Comparison of ENCODE assay signal across 8 cellular contexts in the genomic region with DNA sequence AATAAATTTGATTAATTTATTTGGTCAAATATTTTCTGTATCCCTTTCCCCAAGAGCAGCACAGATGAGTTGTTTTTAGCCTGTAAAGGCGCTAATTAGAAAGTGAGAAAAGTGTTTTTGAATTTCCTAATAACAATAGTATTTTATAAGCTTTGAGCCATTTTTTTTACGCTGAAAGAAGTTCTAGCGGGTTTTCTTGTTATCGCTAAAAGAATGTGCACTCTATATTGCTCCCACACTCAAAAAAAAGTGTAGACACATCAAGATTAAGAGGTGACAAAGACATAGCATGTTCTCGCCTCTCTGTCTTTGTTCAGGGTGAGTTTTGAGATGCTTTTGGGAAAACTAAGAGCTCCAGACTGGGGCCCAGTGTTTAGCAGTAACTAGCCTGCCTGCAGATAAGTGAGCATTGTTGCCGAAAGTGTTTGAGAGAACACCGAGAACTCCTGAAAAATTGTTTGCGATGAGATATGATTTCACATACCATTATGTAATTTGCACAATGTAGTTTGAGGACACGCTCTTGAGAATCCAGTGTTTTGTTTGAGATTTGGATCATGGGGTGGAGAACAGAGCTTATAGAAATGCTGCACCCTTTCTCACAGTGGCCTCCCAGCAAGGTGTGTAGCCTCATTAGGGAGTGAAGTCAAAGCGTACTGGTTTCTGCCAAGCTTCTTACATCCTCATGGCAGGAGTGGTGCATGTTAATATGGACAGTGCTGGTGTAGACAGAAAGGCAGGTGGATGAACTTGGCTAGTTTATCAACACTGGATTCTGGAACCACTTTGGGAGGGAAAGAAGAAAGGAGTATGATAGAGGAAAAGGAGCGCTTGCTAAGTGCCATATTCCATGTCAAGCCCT. TPM values are rescaled to one million over a fixed set of nuclear protein-coding genes. Genes with fewer than 3 reads are reported as not detected.
DNase-seq lines count a peak whose midpoint lies in the region; ATAC-seq lines count a peak whose summit lies in the region.

No MANE protein-coding gene starts in this region.

- H3K4me1 Mint-ChIP-seq in T-helper 1 cell treated with Interleukin-12 subunit alpha and Interleukin-12 subunit beta and Interleukin-4 antibody, amounts not matched to agents 30 μg/mL and 1 μg/mL, for 36 hours (ENCODE audit: low read depth) = peaks cover 30% of the 10 kb centered on the region
- peaks cover 6% of the 10 kb centered on the region for H3K4me1 Mint-ChIP-seq in activated T-helper 17 cell treated with anti-CD3 and anti-CD28 coated beads, Interleukin-2, amount 50 U/mL, for 72 hours
- H3K4me1 Mint-ChIP-seq in stimulated activated effector memory CD8-positive, alpha-beta T cell treated with anti-CD3 and anti-CD28 coated beads, Interleukin-12 subunit alpha, Interleukin-12 subunit beta, amount 100 ng/mL, for 72 hours = peaks cover 50% of the 10 kb centered on the region

- H3K27me3 Mint-ChIP-seq in T-helper 1 cell treated with Interleukin-12 subunit alpha and Interleukin-12 subunit beta and Interleukin-4 antibody, amounts not matched to agents 30 μg/mL and 1 μg/mL, for 36 hours (ENCODE audit: low read depth) = peaks cover 26% of the 10 kb centered on the region
- H3K27me3 Mint-ChIP-seq in activated T-helper 17 cell treated with anti-CD3 and anti-CD28 coated beads, Interleukin-2, amount 50 U/mL, for 72 hours = peaks cover 25% of the 10 kb centered on the region

- H3K4me3 ChIP-seq in iPS-20b (ENCODE audit: low read length) = peak overlapping the region; percentile 95

- H3K9me3 ChIP-seq in iPS-20b (ENCODE audit: insufficient read depth, low read depth, low read length) = no peaks in the 10 kb centered on the region

- H3K4me1 ChIP-seq in iPS-20b (ENCODE audit: insufficient read depth, low read length) = no peaks in the 10 kb centered on the region

- DNase-seq in T-helper 1 cell (no peak), ureter (ENCODE audit: low spot score) (no peak)
- DNase-seq in stimulated activated effector memory CD8-positive, alpha-beta T cell treated with anti-CD3 and anti-CD28 coated beads, Interleukin-12 subunit alpha, Interleukin-12 subunit beta, amount 100 ng/mL, for 72 hours (ENCODE audit: low spot score in 2 of 2) = no peak
- no peak for DNase-seq in NK-92 treated with Interleukin-12 subunit alpha and Interleukin-12 subunit beta, amount 100 ng/mL, for 24 hours (lab: John Stamatoyannopoulos, UW)

- H3K9ac ChIP-seq in iPS-20b (ENCODE audit: low read depth, low read length) = peak overlapping the region; percentile 87; the same call in 1 of the 2 replicates

- H3K27me3 ChIP-seq in iPS-20b (ENCODE audit: insufficient read depth, low read length) = peaks cover 29% of the 10 kb centered on the region

- peak overlapping the region; percentile 21 for H3K27ac Mint-ChIP-seq in T-helper 1 cell treated with Interleukin-12 subunit alpha and Interleukin-12 subunit beta and Interleukin-4 antibody, amounts not matched to agents 30 μg/mL and 1 μg/mL, for 36 hours
- no peak overlapping the region for H3K27ac Mint-ChIP-seq in activated T-helper 17 cell treated with anti-CD3 and anti-CD28 coated beads, Interleukin-2, amount 50 U/mL, for 72 hours
- H3K27ac Mint-ChIP-seq in stimulated activated effector memory CD8-positive, alpha-beta T cell treated with anti-CD3 and anti-CD28 coated beads, Interleukin-12 subunit alpha, Interleukin-12 subunit beta, amount 100 ng/mL, for 72 hours = peak overlapping the region; percentile 92

- no peak overlapping the region for H3K27ac ChIP-seq in iPS-20b (ENCODE audit: low read length)

- peaks cover 2% of the 10 kb centered on the region for H3K36me3 Mint-ChIP-seq in T-helper 1 cell treated with Interleukin-12 subunit alpha and Interleukin-12 subunit beta and Interleukin-4 antibody, amounts not matched to agents 30 μg/mL and 1 μg/mL, for 36 hours (ENCODE audit: low read depth)
- H3K36me3 Mint-ChIP-seq in activated T-helper 17 cell treated with anti-CD3 and anti-CD28 coated beads, Interleukin-2, amount 50 U/mL, for 72 hours (ENCODE audit: low read depth) = no peaks in the 10 kb centered on the region
- peaks cover 22% of the 10 kb centered on the region for H3K36me3 Mint-ChIP-seq in stimulated activated effector memory CD8-positive, alpha-beta T cell treated with anti-CD3 and anti-CD28 coated beads, Interleukin-12 subunit alpha, Interleukin-12 subunit beta, amount 100 ng/mL, for 72 hours

- H3K4me3 Mint-ChIP-seq in T-helper 1 cell treated with Interleukin-12 subunit alpha and Interleukin-12 subunit beta and Interleukin-4 antibody, amounts not matched to agents 30 μg/mL and 1 μg/mL, for 36 hours = peak overlapping the region; percentile 80
- H3K4me3 Mint-ChIP-seq in activated T-helper 17 cell treated with anti-CD3 and anti-CD28 coated beads, Interleukin-2, amount 50 U/mL, for 72 hours = peak overlapping the region; percentile 83
- peak overlapping the region; percentile 86 for H3K4me3 Mint-ChIP-seq in stimulated activated effector memory CD8-positive, alpha-beta T cell treated with anti-CD3 and anti-CD28 coated beads, Interleukin-12 subunit alpha, Interleukin-12 subunit beta, amount 100 ng/mL, for 72 hours

- ATAC-seq in activated T-helper 17 cell treated with anti-CD3 and anti-CD28 coated beads, Interleukin-2, amount 50 U/mL, for 72 hours (replicated peaks) = no peak
- ATAC-seq in stimulated activated effector memory CD8-positive, alpha-beta T cell treated with anti-CD3 and anti-CD28 coated beads, Interleukin-12 subunit alpha, Interleukin-12 subunit beta, amount 100 ng/mL, for 72 hours = no peak
- ATAC-seq in HG03571 (IDR thresholded peaks at IDR 0.05; ENCODE audit: unreplicated experiment) = no peak

- no peaks in the 10 kb centered on the region for H3K9me3 Mint-ChIP-seq in T-helper 1 cell treated with Interleukin-12 subunit alpha and Interleukin-12 subunit beta and Interleukin-4 antibody, amounts not matched to agents 30 μg/mL and 1 μg/mL, for 36 hours
- H3K9me3 Mint-ChIP-seq in activated T-helper 17 cell treated with anti-CD3 and anti-CD28 coated beads, Interleukin-2, amount 50 U/mL, for 72 hours = no peaks in the 10 kb centered on the region
- no peaks in the 10 kb centered on the region for H3K9me3 Mint-ChIP-seq in stimulated activated effector memory CD8-positive, alpha-beta T cell treated with anti-CD3 and anti-CD28 coated beads, Interleukin-12 subunit alpha, Interleukin-12 subunit beta, amount 100 ng/mL, for 72 hours

- H3K36me3 ChIP-seq in iPS-20b (ENCODE audit: insufficient read depth, low read depth, low read length) = no peaks in the 10 kb centered on the region

RNA-seq across cellular contexts. Expression of gene F2R, which starts 1.5 kb away (rescaled TPM):
- total RNA-seq in activated T-helper 17 cell treated with anti-CD3 and anti-CD28 coated beads, Interleukin-2, amount 50 U/mL, for 72 hours = 10 to 100 TPM in 1 of 2 donors, 1 to 10 TPM in 1; 9.4 to 33.4 TPM
- total RNA-seq in ureter = 4.7 TPM
